In genomic region chr11:115194798-115195101, GRCh38 we compare ENCODE assay signal across 12 cellular contexts.
DNase-seq lines count a peak whose midpoint lies in the region; ATAC-seq and TF ChIP-seq lines count a peak whose summit lies in the region.
"Had no signal": no experiment of that assay in that cellular context is flagged by ENCODE, and none has a peak within 500 bp of the region (broad histone marks: within the 10 kb centered on the region; RNA-seq: fewer than 3 reads in every experiment).

No MANE protein-coding gene starts in this region.

- peak; percentile 4 for DNase-seq in stimulated activated CD4-positive, alpha-beta T cell treated with anti-CD3 and anti-CD28 coated beads, Interleukin-4, amount 100 ng/mL, for 24 hours
- no peak for DNase-seq in stimulated activated CD4-positive, alpha-beta T cell treated with anti-CD3 and anti-CD28 coated beads, Interleukin-12 subunit alpha, Interleukin-12 subunit beta, amount 100 ng/mL, for 4 hours
- DNase-seq in T-helper 2 cell treated with Interferon-gamma antibody and Interleukin-4, amounts not matched to agents 5 μg/mL and 100 μg/mL, for 36 hours (ENCODE audit: low spot score), result peak; percentile 16
- DNase-seq in posterior cingulate gyrus (no peak), Peyer's patch (no peak), SIG-M5 treated with dmso at 0.1 percent for 504 hours (lab: John Stamatoyannopoulos, UW; ENCODE audit: unreplicated experiment) (no peak), adrenal gland (no peak)
- DNase-seq: anterior cingulate cortex; CD4-positive, alpha-beta T cell; left colon; psoas muscle had no signal

- H3K27me3 ChIP-seq in Peyer's patch (no peaks in the 10 kb centered on the region), adrenal gland (no peaks in the 10 kb centered on the region)

- ATAC-seq in HG02798 (IDR thresholded peaks at IDR 0.05; ENCODE audit: poor library complexity, unreplicated experiment), result peak; percentile 53
- ATAC-seq: left colon had no signal

- H3K4me1 ChIP-seq in Peyer's patch (no peaks in the 10 kb centered on the region), adrenal gland (replicated peaks in 1 of 2) (no peaks in the 10 kb centered on the region)

- H3K4me3 Mint-ChIP-seq in T-helper 2 cell treated with Interferon-gamma antibody and Interleukin-4, amounts not matched to agents 5 μg/mL and 100 μg/mL, for 36 hours, result peak overlapping the region; percentile 43
- H3K4me3 Mint-ChIP-seq: CD4-positive, alpha-beta T cell had no signal

- H3K27ac ChIP-seq in Peyer's patch (peak overlapping the region in 1 of 4 donors; percentile 25), adrenal gland (no peak overlapping the region)
- H3K27ac ChIP-seq: psoas muscle had no signal

- intact Hi-C loops in posterior cingulate gyrus (cut with DNase I), result no loop called here
- intact Hi-C loops in adrenal gland (cut with DNase I), result no loop called here

- TF ChIP-seq POLR2A in Peyer's patch (IDR thresholded peaks at IDR 0.05) (no peak), adrenal gland (IDR thresholded peaks at IDR 0.05) (no peak)

- peak overlapping the region in 1 of 4 donors; percentile 9 for H3K4me3 ChIP-seq in Peyer's patch
- no peak overlapping the region for H3K4me3 ChIP-seq in adrenal gland
- H3K4me3 ChIP-seq: psoas muscle had no signal

- 87 to 92% (median 91%) methylated on average over 5 of the region's 5 CpGs for WGBS in adrenal gland, 4 donors

- no peaks in the 10 kb centered on the region for H3K9me3 Mint-ChIP-seq in T-helper 2 cell treated with Interferon-gamma antibody and Interleukin-4, amounts not matched to agents 5 μg/mL and 100 μg/mL, for 36 hours
- H3K9me3 Mint-ChIP-seq: CD4-positive, alpha-beta T cell had no signal

- H3K9me3 ChIP-seq in Peyer's patch (no peaks in the 10 kb centered on the region), adrenal gland (replicated peaks in 1 of 3) (no peaks in the 10 kb centered on the region)
- H3K9me3 ChIP-seq: psoas muscle had no signal

- no peaks in the 10 kb centered on the region for H3K36me3 Mint-ChIP-seq in T-helper 2 cell treated with Interferon-gamma antibody and Interleukin-4, amounts not matched to agents 5 μg/mL and 100 μg/mL, for 36 hours (ENCODE audit: low read depth)

- H3K36me3 ChIP-seq in Peyer's patch (no peaks in the 10 kb centered on the region), adrenal gland (replicated peaks in 1 of 2) (no peaks in the 10 kb centered on the region)

- TF ChIP-seq CTCF in Peyer's patch (IDR thresholded peaks at IDR 0.05) (no peak), adrenal gland (IDR thresholded peaks at IDR 0.05) (no peak)

- H3K27ac Mint-ChIP-seq in T-helper 2 cell treated with Interferon-gamma antibody and Interleukin-4, amounts not matched to agents 5 μg/mL and 100 μg/mL, for 36 hours, result peak overlapping the region; percentile 19
- H3K27ac Mint-ChIP-seq: CD4-positive, alpha-beta T cell had no signal

- H3K27me3 Mint-ChIP-seq in T-helper 2 cell treated with Interferon-gamma antibody and Interleukin-4, amounts not matched to agents 5 μg/mL and 100 μg/mL, for 36 hours (ENCODE audit: low read depth), result peaks cover 6% of the 10 kb centered on the region
- H3K27me3 Mint-ChIP-seq: CD4-positive, alpha-beta T cell had no signal

- peaks cover 18% of the 10 kb centered on the region for H3K4me1 Mint-ChIP-seq in T-helper 2 cell treated with Interferon-gamma antibody and Interleukin-4, amounts not matched to agents 5 μg/mL and 100 μg/mL, for 36 hours (ENCODE audit: low read depth)

Comparison
In these comparisons a context has a peak if more than half of its experiments do, and no peak if none do; other contexts are left out.
1. DNase-seq: peak in stimulated activated CD4-positive, alpha-beta T cell treated with anti-CD3 and anti-CD28 coated beads, Interleukin-4, amount 100 ng/mL, for 24 hours (single experiment) and T-helper 2 cell treated with Interferon-gamma antibody and Interleukin-4, amounts not matched to agents 5 μg/mL and 100 μg/mL, for 36 hours (single experiment); none in stimulated activated CD4-positive, alpha-beta T cell treated with anti-CD3 and anti-CD28 coated beads, Interleukin-12 subunit alpha, Interleukin-12 subunit beta, amount 100 ng/mL, for 4 hours (single experiment), posterior cingulate gyrus (0 of 10), Peyer's patch (0 of 3), SIG-M5 treated with dmso at 0.1 percent for 504 hours (single experiment) and adrenal gland (0 of 7).